In the genomic region with DNA sequence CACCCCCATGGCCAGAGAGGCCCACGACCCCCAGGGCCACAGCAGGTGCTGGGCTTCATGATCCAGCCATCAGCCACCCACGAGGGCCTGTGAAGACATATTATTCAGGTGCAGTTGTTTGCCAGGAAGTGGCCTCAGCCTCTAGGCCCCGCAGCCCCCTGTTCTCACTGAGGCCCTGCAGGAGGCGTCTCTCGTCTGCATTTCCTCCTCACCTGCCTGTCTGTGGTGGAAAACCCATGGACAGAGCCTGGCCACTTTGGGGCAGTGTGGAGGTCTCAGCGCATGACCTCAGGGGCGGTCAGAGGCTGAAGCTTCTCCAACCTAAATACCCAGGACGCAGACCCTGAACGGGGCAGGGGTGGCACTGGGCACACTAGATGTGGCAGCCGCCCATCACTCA, we compare ENCODE assay signal across 36 cellular contexts. TPM values are rescaled to one million over a fixed set of nuclear protein-coding genes. Genes with fewer than 3 reads are reported as not detected.
DNase-seq lines count a peak whose midpoint lies in the region; ATAC-seq, FAIRE-seq and TF ChIP-seq lines count a peak whose summit lies in the region.
"Had no signal": no experiment of that assay in that cellular context is flagged by ENCODE, and none has a peak within 500 bp of the region (broad histone marks: within the 10 kb centered on the region; RNA-seq: fewer than 3 reads in every experiment).

No MANE protein-coding gene starts in this region.

- H2BK12ac ChIP-seq in H1 (ENCODE audit: low read depth, low read length) = 0 out of 2 replicates have a peak overlapping the region, but pooled peaks have one; percentile 43

- H3K4me3 ChIP-seq in H1 (ENCODE audit: extremely low read depth in 1 of 4, insufficient read depth in 2 of 4, low read depth in 3 of 4, low read length in 4 of 4) (no peak overlapping the region), mucosa of descending colon (no peak overlapping the region), smooth muscle cell (no peak overlapping the region)
- H3K4me3 ChIP-seq: A549, cardiac muscle cell, colonic mucosa, gastroesophageal sphincter, MG63, right atrium auricular region, testis had no signal

- H4K20me1 ChIP-seq in H1 (replicated peaks in 1 of 2; ENCODE audit: control insufficient read depth in 1 of 2, insufficient read depth in 2 of 2, low read length in 2 of 2) (peaks cover 0 to 6% of the 10 kb centered on the region in 2 experiments), smooth muscle cell (ENCODE audit: low read depth) (no peaks in the 10 kb centered on the region)

- CTCF ChIA-PET in H1 (lab: Charles Lee; ENCODE audit: partially characterized antibody) = interaction anchor here (0.6 to 6.6 kb wide), 9 partner anchors 9 to 1415 kb away, joined by 3 to 49 read pairs (median 4); no protein-coding TSS in a partner anchor

- no peak overlapping the region for H3K23ac ChIP-seq in H1 (ENCODE audit: insufficient read length)

- ATAC-seq in activated naive CD8-positive, alpha-beta T cell treated with anti-CD3 and anti-CD28 coated beads, Interleukin-2, amount 50 U/mL, for 24 hours = no peak
- ATAC-seq in mucosa of descending colon = no peak
- ATAC-seq: A549, gastroesophageal sphincter, left colon, PC-3 had no signal

- no peaks in the 10 kb centered on the region for H3F3A ChIP-seq in smooth muscle cell (ENCODE audit: low read depth)

- H4K8ac ChIP-seq in H1 (ENCODE audit: extremely low read depth, insufficient read depth, low read length) = peak overlapping the region; percentile 4; the same call in 1 of the 2 replicates

- no peak for TF ChIP-seq EP300 in H1 (IDR thresholded peaks at IDR 0.05; ENCODE audit: borderline replicate concordance in 1 of 2, low read depth in 2 of 2, low read length in 2 of 2)

- H2BK20ac ChIP-seq in H1 (ENCODE audit: low read length) = 0 out of 2 replicates have a peak overlapping the region, but pooled peaks have one; percentile 18

- H3K9ac ChIP-seq in H1 (replicated peaks in 1 of 4; ENCODE audit: extremely low read depth in 1 of 4, low read depth in 3 of 4, low read length in 3 of 4) (no peak overlapping the region), smooth muscle cell (ENCODE audit: low read depth) (no peak overlapping the region)

- peaks cover 2% of the 10 kb centered on the region; the same call in 1 of the 2 replicates for H3K23me2 ChIP-seq in H1 (ENCODE audit: low read depth, low read length)

- H3K9me3 ChIP-seq in KOPT-K1 (ENCODE audit: insufficient read depth, low read length, poor library complexity, severe bottlenecking) (no peaks in the 10 kb centered on the region), H1 (ENCODE audit: insufficient read depth in 2 of 2, low read depth in 1 of 2, low read length in 1 of 2) (no peaks in the 10 kb centered on the region), mucosa of descending colon (no peaks in the 10 kb centered on the region), smooth muscle cell (replicated peaks; ENCODE audit: low read depth) (no peaks in the 10 kb centered on the region)
- H3K9me3 ChIP-seq: A549, colonic mucosa, gastroesophageal sphincter, MG63, right atrium auricular region, testis had no signal

- H3K4me3 Mint-ChIP-seq in activated naive CD8-positive, alpha-beta T cell = peak overlapping the region; percentile 48
- no peak overlapping the region for H3K4me3 Mint-ChIP-seq in activated naive CD8-positive, alpha-beta T cell treated with anti-CD3 and anti-CD28 coated beads, Interleukin-2, amount 50 U/mL, for 24 hours
- H3K4me3 Mint-ChIP-seq in progenitor cell of endocrine pancreas (ENCODE audit: low read depth) = no peak overlapping the region
- H3K4me3 Mint-ChIP-seq: activated CD4-positive, alpha-beta memory T cell treated with anti-CD3 and anti-CD28 coated beads, Interleukin-2, amount 10 ng/mL, durations not matched to agents 7 days and 5 days; CD8-positive, alpha-beta memory T cell had no signal

- H3K14ac ChIP-seq in H1 (ENCODE audit: insufficient read length) = no peak overlapping the region

- peak overlapping the region; percentile 40; the same call in 1 of the 2 replicates for H2BK15ac ChIP-seq in H1 (ENCODE audit: low read length)

- TF ChIP-seq CTCF in H1 (IDR thresholded peaks at IDR 0.05; ENCODE audit: control extremely low read depth in 1 of 3, insufficient read depth in 1 of 3, low read depth in 1 of 3, low read length in 3 of 3) (peak in 2 of 3 experiments; percentile 21 to 29; a peak in 2 of 4 replicates), progenitor cell of endocrine pancreas (IDR thresholded peaks at IDR 0.05; ENCODE audit: unreplicated experiment) (peak; percentile 13), mucosa of descending colon (IDR thresholded peaks at IDR 0.05) (no peak), smooth muscle cell (IDR thresholded peaks at IDR 0.05; ENCODE audit: borderline replicate concordance, insufficient read depth, poor library complexity, severe bottlenecking) (no peak)

- no peak for DNase-seq in activated naive CD8-positive, alpha-beta T cell treated with anti-CD3 and anti-CD28 coated beads, Interleukin-2, amount 50 U/mL, for 24 hours
- DNase-seq in H1 (ENCODE audit: low read depth in 1 of 2, low spot score in 2 of 2) (no peak), progenitor cell of endocrine pancreas (ENCODE audit: low spot score, unreplicated experiment) (no peak), mucosa of descending colon (no peak), smooth muscle cell (lab: John Stamatoyannopoulos, UW; ENCODE audit: unreplicated experiment) (no peak)
- DNase-seq in activated effector memory CD4-positive, alpha-beta T cell treated with anti-CD3 and anti-CD28 coated beads, Interleukin-2, amount 50 U/mL, for 16 hours = no peak
- DNase-seq: activated CD4-positive, alpha-beta memory T cell treated with anti-CD3 and anti-CD28 coated beads, Interleukin-2, amount 10 ng/mL, durations not matched to agents 7 days and 5 days; activated CD4-positive, CD25-positive, alpha-beta regulatory T cell treated with anti-CD3 and anti-CD28 coated beads, Interleukin-2, amount 50 U/mL, for 72 hours; colonic mucosa; DMS 273 treated with DMSO at 0.1 percent for 48 hours; effector CD4-positive, alpha-beta T cell; HCEC 1CT; left colon; MG63; NCI-H1105; NCI-H1930; NCI-H2171 treated with DMSO at 0.1 percent for 48 hours; NCI-H524; NK-92 treated with Interleukin-12 subunit alpha and Interleukin-12 subunit beta, amount 100 ng/mL, for 24 hours; PC-3; SHP77; small intestine; stimulated activated CD4-positive, alpha-beta T cell treated with anti-CD3 and anti-CD28 coated beads, Interleukin-1b, Interleukin-23, amount 100 ng/mL, for 48 hours; stimulated activated naive CD4-positive, alpha-beta T cell treated with Interleukin-2 at 50 U/mL for 16 hours; T-helper 2 cell; testis had no signal

- no peaks in the 10 kb centered on the region for H3K27me3 Mint-ChIP-seq in activated naive CD8-positive, alpha-beta T cell
- H3K27me3 Mint-ChIP-seq in activated naive CD8-positive, alpha-beta T cell treated with anti-CD3 and anti-CD28 coated beads, Interleukin-2, amount 50 U/mL, for 24 hours = no peaks in the 10 kb centered on the region
- H3K27me3 Mint-ChIP-seq in progenitor cell of endocrine pancreas = peaks cover 6% of the 10 kb centered on the region
- H3K27me3 Mint-ChIP-seq: activated CD4-positive, alpha-beta memory T cell treated with anti-CD3 and anti-CD28 coated beads, Interleukin-2, amount 10 ng/mL, durations not matched to agents 7 days and 5 days; CD8-positive, alpha-beta memory T cell had no signal

- 63% methylated on average over 10 of the region's 10 CpGs; no CpG with 5 or more reads in 1 of the 2 experiments for WGBS in H1 (ENCODE audit: extremely low coverage in 1 of 2, insufficient coverage in 1 of 2, insufficient read length in 1 of 2, insufficient replicate concordance in 2 of 2, low coverage in 1 of 2, low lambda C conversion rate in 2 of 2, missing lambda C conversion rate in 1 of 2), 2 experiments
- WGBS in smooth muscle cell (ENCODE audit: low lambda C conversion rate) = 67% methylated on average over 10 of the region's 10 CpGs

- H3K79me2 ChIP-seq in H1 (ENCODE audit: control insufficient read depth in 1 of 2, insufficient read depth in 2 of 2, low read length in 2 of 2) (peaks cover 0 to 3% of the 10 kb centered on the region in 2 experiments; a peak in 1 of 4 replicates), smooth muscle cell (ENCODE audit: low read depth) (no peaks in the 10 kb centered on the region)

- H3K79me1 ChIP-seq in H1 (ENCODE audit: low read depth, low read length) = no peaks in the 10 kb centered on the region; the same call in 1 of the 2 replicates

- H2BK5ac ChIP-seq in H1 (ENCODE audit: low read depth, low read length) = peak overlapping the region; percentile 68; the same call in 1 of the 2 replicates

- peak overlapping the region; percentile 74 for H3K27ac ChIP-seq in KOPT-K1 (ENCODE audit: low read depth, low read length, poor library complexity, severe bottlenecking)
- H3K27ac ChIP-seq in H1 (ENCODE audit: low read depth, low read length) = no peak overlapping the region
- H3K27ac ChIP-seq in smooth muscle cell (ENCODE audit: low read depth) = no peak overlapping the region
- H3K27ac ChIP-seq: A549, cardiac muscle cell, colonic mucosa, gastroesophageal sphincter, right atrium auricular region, testis had no signal

- no peak overlapping the region for H2BK120ac ChIP-seq in H1 (replicated peaks; ENCODE audit: low read depth, low read length)

- H3K9me3 Mint-ChIP-seq in activated naive CD8-positive, alpha-beta T cell (ENCODE audit: low read depth) = no peaks in the 10 kb centered on the region
- no peaks in the 10 kb centered on the region for H3K9me3 Mint-ChIP-seq in activated naive CD8-positive, alpha-beta T cell treated with anti-CD3 and anti-CD28 coated beads, Interleukin-2, amount 50 U/mL, for 24 hours
- no peaks in the 10 kb centered on the region for H3K9me3 Mint-ChIP-seq in progenitor cell of endocrine pancreas (ENCODE audit: low read depth)
- H3K9me3 Mint-ChIP-seq: activated CD4-positive, alpha-beta memory T cell treated with anti-CD3 and anti-CD28 coated beads, Interleukin-2, amount 10 ng/mL, durations not matched to agents 7 days and 5 days; activated T-helper 2 cell treated with anti-CD3 and anti-CD28 coated beads, Interferon-gamma antibody, Interleukin-2, Interleukin-4, amounts not matched to agents 10 μg/mL and 5 μg/mL and 100 μg/mL, durations not matched to agents 14 hours and 24 hours and 36 hours; CD8-positive, alpha-beta memory T cell had no signal

- TF ChIP-seq POLR2A in H1 (IDR thresholded peaks at IDR 0.05; ENCODE audit: control extremely low read depth in 1 of 2, low read depth in 2 of 2, low read length in 2 of 2) = no peak

- H3K36me3 ChIP-seq in KOPT-K1 (ENCODE audit: insufficient read depth, low read length) = no peaks in the 10 kb centered on the region
- no peaks in the 10 kb centered on the region; a peak in 1 of 8 replicates for H3K36me3 ChIP-seq in H1 (ENCODE audit: control insufficient read depth in 2 of 4, insufficient read depth in 4 of 4, low read length in 3 of 4)
- no peaks in the 10 kb centered on the region for H3K36me3 ChIP-seq in mucosa of descending colon (ENCODE audit: low read depth)
- no peaks in the 10 kb centered on the region for H3K36me3 ChIP-seq in smooth muscle cell (ENCODE audit: low read depth)
- H3K36me3 ChIP-seq: cardiac muscle cell, colonic mucosa, gastroesophageal sphincter, MG63, right atrium auricular region had no signal

- peaks cover 13% of the 10 kb centered on the region for H3K4me1 Mint-ChIP-seq in activated naive CD8-positive, alpha-beta T cell (ENCODE audit: low read depth)
- H3K4me1 Mint-ChIP-seq in activated naive CD8-positive, alpha-beta T cell treated with anti-CD3 and anti-CD28 coated beads, Interleukin-2, amount 50 U/mL, for 24 hours = no peaks in the 10 kb centered on the region
- no peaks in the 10 kb centered on the region for H3K4me1 Mint-ChIP-seq in progenitor cell of endocrine pancreas (ENCODE audit: low read depth)

- intact Hi-C loops in mucosa of descending colon (cut with DNase I, micrococcal nuclease) = no loop called here

- peak; percentile 31 to 42; a peak in 3 of 4 replicates for TF ChIP-seq RAD21 in H1 (IDR thresholded peaks at IDR 0.05 in 1 of 2, conservative IDR thresholded peaks at IDR 0.05 in 1 of 2; ENCODE audit: low read depth in 2 of 2, low read length in 2 of 2)

- no peak overlapping the region for H4K5ac ChIP-seq in H1 (ENCODE audit: insufficient read length, low read depth, low read length)

- H2AFZ ChIP-seq in H1 (ENCODE audit: low read length) (no peak overlapping the region), smooth muscle cell (ENCODE audit: low read depth) (no peak overlapping the region)

- POLR2A ChIA-PET in H1 (lab: Charles Lee; ENCODE audit: partially characterized antibody) = no interaction called here

- no peak for FAIRE-seq in H1 (lab: Jason Lieb, UNC)
- FAIRE-seq: A549, astrocyte, GM12892, small intestine had no signal

- 0 out of 2 replicates have a peak overlapping the region, but pooled peaks have one; percentile 13 for H3K18ac ChIP-seq in H1 (ENCODE audit: extremely low read depth, low read length)

- no peak overlapping the region for H3K4ac ChIP-seq in H1 (replicated peaks; ENCODE audit: insufficient read length, low read depth, low read length)

- H2AK5ac ChIP-seq in H1 (ENCODE audit: low read depth, low read length) = no peak overlapping the region

- peak overlapping the region; percentile 90 for H3K27ac Mint-ChIP-seq in activated naive CD8-positive, alpha-beta T cell
- no peak overlapping the region for H3K27ac Mint-ChIP-seq in activated naive CD8-positive, alpha-beta T cell treated with anti-CD3 and anti-CD28 coated beads, Interleukin-2, amount 50 U/mL, for 24 hours
- no peak overlapping the region for H3K27ac Mint-ChIP-seq in progenitor cell of endocrine pancreas
- H3K27ac Mint-ChIP-seq: activated CD4-positive, alpha-beta memory T cell treated with anti-CD3 and anti-CD28 coated beads, Interleukin-2, amount 10 ng/mL, durations not matched to agents 7 days and 5 days; activated T-helper 2 cell treated with anti-CD3 and anti-CD28 coated beads, Interferon-gamma antibody, Interleukin-2, Interleukin-4, amounts not matched to agents 10 μg/mL and 5 μg/mL and 100 μg/mL, durations not matched to agents 14 hours and 24 hours and 36 hours had no signal

- H3K4me2 ChIP-seq in H1 (ENCODE audit: insufficient read depth in 1 of 2, low read depth in 2 of 2, low read length in 2 of 2) (no peak overlapping the region; a peak in 1 of 4 replicates), smooth muscle cell (no peak overlapping the region)
- H3K4me2 ChIP-seq: A549 had no signal

- no peaks in the 10 kb centered on the region for H3K36me3 Mint-ChIP-seq in activated naive CD8-positive, alpha-beta T cell
- H3K36me3 Mint-ChIP-seq in activated naive CD8-positive, alpha-beta T cell treated with anti-CD3 and anti-CD28 coated beads, Interleukin-2, amount 50 U/mL, for 24 hours (ENCODE audit: low read depth) = no peaks in the 10 kb centered on the region
- no peaks in the 10 kb centered on the region for H3K36me3 Mint-ChIP-seq in progenitor cell of endocrine pancreas (ENCODE audit: insufficient read depth)
- H3K36me3 Mint-ChIP-seq: CD8-positive, alpha-beta memory T cell had no signal

- H3K56ac ChIP-seq in H1 (replicated peaks; ENCODE audit: insufficient read length, low read depth, low read length) = no peak overlapping the region

- H3K27me3 ChIP-seq in H1 (replicated peaks in 1 of 4; ENCODE audit: control insufficient read depth in 3 of 4, extremely low read depth in 1 of 4, insufficient read depth in 3 of 4, low read length in 3 of 4) = no peaks in the 10 kb centered on the region; a peak in 1 of 7 replicates
- H3K27me3 ChIP-seq in smooth muscle cell (ENCODE audit: low read depth) = no peaks in the 10 kb centered on the region
- H3K27me3 ChIP-seq: cardiac muscle cell, colonic mucosa, MG63, right atrium auricular region, testis had no signal

- no peak overlapping the region for H4K91ac ChIP-seq in H1 (replicated peaks; ENCODE audit: insufficient read length, low read length)

- H3K4me1 ChIP-seq in H1 (replicated peaks in 1 of 4; ENCODE audit: control insufficient read depth in 3 of 4, insufficient read depth in 4 of 4, low read length in 3 of 4) (peaks cover 0 to 22% (median 16%) of the 10 kb centered on the region in 4 experiments; a peak in 6 of 7 replicates), mucosa of descending colon (ENCODE audit: low read depth) (no peaks in the 10 kb centered on the region), smooth muscle cell (ENCODE audit: low read depth) (peaks cover 7% of the 10 kb centered on the region)
- H3K4me1 ChIP-seq: A549, colonic mucosa, gastroesophageal sphincter, right atrium auricular region, testis had no signal

RNA-seq across cellular contexts. Expression of a gene that starts 18.6 kb away (rescaled TPM):
- not detected in 2 replicates for total RNA-seq in H1 (2021; fragmentation: NEBNext Ultra II Directional; extraction: Animal tissue kit (Norgen Biotek cat#: 25700))
- polyA plus RNA-seq in H1 (2011; rRNA removed) (0.03 and 0.09 TPM in 2 replicates), smooth muscle cell (not detected in 2 replicates)
- 0.05 TPM for polyA plus RNA-seq in H1 (2011; cell fraction: cytosol; rRNA removed)
- polyA plus RNA-seq in H1 (2011; cell fraction: nucleus; rRNA removed) = 0.10 TPM
- polyA plus RNA-seq in H1 (2012, experiment 1 of 2) = 0.05 TPM in 2 of 4 replicates, not detected in the others
- polyA plus RNA-seq in H1 (2012, experiment 2 of 2) = not detected
- not detected for polyA plus RNA-seq in H1 (2013, experiment 1 of 2)
- polyA plus RNA-seq in H1 (2013, experiment 2 of 2) = 0.04 TPM
- polyA minus RNA-seq in H1 (2011; rRNA and poly(A)+ RNA removed) = 0.05 TPM in 1 of 2 replicates, not detected in the other
- not detected for polyA minus RNA-seq in H1 (2011; cell fraction: cytosol; rRNA and poly(A)+ RNA removed)
- not detected for polyA minus RNA-seq in H1 (2011; cell fraction: nucleus; rRNA and poly(A)+ RNA removed)
- total RNA-seq in progenitor cell of endocrine pancreas (not detected in 2 replicates), mucosa of descending colon (not detected), smooth muscle cell (not detected in 2 replicates)
- total RNA-seq: activated CD4-positive, alpha-beta memory T cell treated with anti-CD3 and anti-CD28 coated beads, Interleukin-2, amount 10 ng/mL, durations not matched to agents 7 days and 5 days; activated T-helper 2 cell treated with anti-CD3 and anti-CD28 coated beads, Interferon-gamma antibody, Interleukin-2, Interleukin-4, amounts not matched to agents 10 μg/mL and 5 μg/mL and 100 μg/mL, durations not matched to agents 14 hours and 24 hours and 36 hours; astrocyte; cardiac muscle cell; CD8-positive, alpha-beta memory T cell; colonic mucosa; gastroesophageal sphincter; left colon; PC-3; right atrium auricular region had no signal
- polyA plus RNA-seq: A549; cardiac muscle cell; CD8-positive, alpha-beta memory T cell had no signal

RNA-seq across cellular contexts. Expression of a gene that starts 23.2 kb away (rescaled TPM):
- 23.0 and 24.3 TPM in 2 replicates for total RNA-seq in H1 (2021; fragmentation: NEBNext Ultra II Directional; extraction: Animal tissue kit (Norgen Biotek cat#: 25700))
- polyA plus RNA-seq in H1 (2011; rRNA removed) (12.7 and 19.1 TPM in 2 replicates), smooth muscle cell (9.2 and 16.2 TPM in 2 replicates)
- polyA plus RNA-seq in H1 (2011; cell fraction: cytosol; rRNA removed) = 14.3 TPM
- polyA plus RNA-seq in H1 (2011; cell fraction: nucleus; rRNA removed) = 44.2 TPM
- polyA plus RNA-seq in H1 (2012, experiment 1 of 2) = 11.1 to 14.1 TPM (median 13.0 TPM) in 4 replicates
- polyA plus RNA-seq in H1 (2012, experiment 2 of 2) = 6.2 TPM
- polyA plus RNA-seq in H1 (2013, experiment 1 of 2) = 10.8 TPM
- 8.9 TPM for polyA plus RNA-seq in H1 (2013, experiment 2 of 2)
- polyA minus RNA-seq in H1 (2011; rRNA and poly(A)+ RNA removed) = 34.3 and 34.8 TPM in 2 replicates
- 19.7 TPM for polyA minus RNA-seq in H1 (2011; cell fraction: cytosol; rRNA and poly(A)+ RNA removed)
- polyA minus RNA-seq in H1 (2011; cell fraction: nucleus; rRNA and poly(A)+ RNA removed) = 50.7 TPM
- total RNA-seq in progenitor cell of endocrine pancreas (40.0 and 40.5 TPM in 2 replicates), mucosa of descending colon (10 to 100 TPM; 28.7 to 39.4 (median 37.7) TPM), smooth muscle cell (18.8 and 20.4 TPM in 2 replicates)

RNA-seq across cellular contexts. Expression of a gene that starts 25.0 kb away (rescaled TPM):
- total RNA-seq in H1 (2021; fragmentation: NEBNext Ultra II Directional; extraction: Animal tissue kit (Norgen Biotek cat#: 25700)) = 5.4 and 5.9 TPM in 2 replicates
- polyA plus RNA-seq in H1 (2011; rRNA removed) = 11.7 and 15.6 TPM in 2 replicates
- polyA plus RNA-seq in H1 (2011; cell fraction: cytosol; rRNA removed) = 7.5 TPM
- 7.6 TPM for polyA plus RNA-seq in H1 (2011; cell fraction: nucleus; rRNA removed)
- polyA plus RNA-seq in H1 (2012, experiment 1 of 2) = 2.1 to 6.2 TPM (median 5.1 TPM) in 4 replicates
- polyA plus RNA-seq in H1 (2012, experiment 2 of 2) = 5.3 TPM
- 9.0 TPM for polyA plus RNA-seq in H1 (2013, experiment 1 of 2)
- 9.3 TPM for polyA plus RNA-seq in H1 (2013, experiment 2 of 2)
- 0.22 and 0.57 TPM in 2 replicates for polyA minus RNA-seq in H1 (2011; rRNA and poly(A)+ RNA removed)
- 4.1 TPM for polyA minus RNA-seq in H1 (2011; cell fraction: cytosol; rRNA and poly(A)+ RNA removed)
- polyA minus RNA-seq in H1 (2011; cell fraction: nucleus; rRNA and poly(A)+ RNA removed) = 2.8 TPM
- total RNA-seq in progenitor cell of endocrine pancreas = 0.36 and 0.71 TPM in 2 replicates
- total RNA-seq in mucosa of descending colon = 1 to 10 TPM in 1 of 3 donors, under 1 TPM in 2; 0.27 to 5.7 (median 0.98) TPM
- total RNA-seq in smooth muscle cell = not detected in 2 replicates
- not detected in 2 replicates for polyA plus RNA-seq in smooth muscle cell
- total RNA-seq: activated CD4-positive, alpha-beta memory T cell treated with anti-CD3 and anti-CD28 coated beads, Interleukin-2, amount 10 ng/mL, durations not matched to agents 7 days and 5 days; activated T-helper 2 cell treated with anti-CD3 and anti-CD28 coated beads, Interferon-gamma antibody, Interleukin-2, Interleukin-4, amounts not matched to agents 10 μg/mL and 5 μg/mL and 100 μg/mL, durations not matched to agents 14 hours and 24 hours and 36 hours; astrocyte; PC-3 had no signal
- polyA plus RNA-seq: CD8-positive, alpha-beta memory T cell had no signal

RNA-seq across cellular contexts. Expression of a gene that starts 59.8 kb away (rescaled TPM):
- not detected in 2 replicates for total RNA-seq in H1 (2021; fragmentation: NEBNext Ultra II Directional; extraction: Animal tissue kit (Norgen Biotek cat#: 25700))
- not detected in 2 replicates for polyA plus RNA-seq in H1 (2011; rRNA removed)
- polyA plus RNA-seq in H1 (2011; cell fraction: cytosol; rRNA removed) = not detected
- not detected for polyA plus RNA-seq in H1 (2011; cell fraction: nucleus; rRNA removed)
- polyA plus RNA-seq in H1 (2012, experiment 1 of 2) = not detected in 4 replicates
- not detected for polyA plus RNA-seq in H1 (2012, experiment 2 of 2)
- polyA plus RNA-seq in H1 (2013, experiment 1 of 2) = not detected
- not detected for polyA plus RNA-seq in H1 (2013, experiment 2 of 2)
- polyA minus RNA-seq in H1 (2011; rRNA and poly(A)+ RNA removed) = not detected in 2 replicates
- not detected for polyA minus RNA-seq in H1 (2011; cell fraction: cytosol; rRNA and poly(A)+ RNA removed)
- polyA minus RNA-seq in H1 (2011; cell fraction: nucleus; rRNA and poly(A)+ RNA removed) = not detected
- 0.26 and 0.44 TPM in 2 replicates for total RNA-seq in progenitor cell of endocrine pancreas
- not detected for total RNA-seq in mucosa of descending colon
- not detected in 2 replicates for total RNA-seq in smooth muscle cell
- not detected in 2 replicates for polyA plus RNA-seq in smooth muscle cell
- total RNA-seq: activated CD4-positive, alpha-beta memory T cell treated with anti-CD3 and anti-CD28 coated beads, Interleukin-2, amount 10 ng/mL, durations not matched to agents 7 days and 5 days; activated T-helper 2 cell treated with anti-CD3 and anti-CD28 coated beads, Interferon-gamma antibody, Interleukin-2, Interleukin-4, amounts not matched to agents 10 μg/mL and 5 μg/mL and 100 μg/mL, durations not matched to agents 14 hours and 24 hours and 36 hours; astrocyte; cardiac muscle cell; CD8-positive, alpha-beta memory T cell; colonic mucosa; gastroesophageal sphincter; left colon; PC-3; right atrium auricular region had no signal
- polyA plus RNA-seq: A549; cardiac muscle cell; CD8-positive, alpha-beta memory T cell; small intestine had no signal

Comparison
In these comparisons a context has a peak if more than half of its experiments do, and no peak if none do; other contexts are left out.
1. CTCF ChIP-seq: peak in H1 (2 of 3) and progenitor cell of endocrine pancreas (single experiment); none in mucosa of descending colon (single experiment) and smooth muscle cell (single experiment).